Comparison of ENCODE assay signal across 12 cellular contexts in genomic region chr10:45461034-45461433, GRCh38.
DNase-seq lines count a peak whose midpoint lies in the region; ATAC-seq, FAIRE-seq and TF ChIP-seq lines count a peak whose summit lies in the region.
"Had no signal": no experiment of that assay in that cellular context is flagged by ENCODE, and none has a peak within 500 bp of the region (broad histone marks: within the 10 kb centered on the region; RNA-seq: fewer than 3 reads in every experiment).

No MANE protein-coding gene starts in this region.

- peak; percentile 98 for FAIRE-seq in GM12892 (lab: Jason Lieb, UNC)
- FAIRE-seq: D721Med had no signal

- H3K27ac Mint-ChIP-seq in T-helper 17 cell (peak overlapping the region; percentile 80), immature natural killer cell (no peak overlapping the region)

- H3K4me1 Mint-ChIP-seq in T-helper 17 cell (peaks cover 35% of the 10 kb centered on the region), immature natural killer cell (peaks cover 6 to 14% of the 10 kb centered on the region in 2 donors)

- H3K36me3 Mint-ChIP-seq in T-helper 17 cell (ENCODE audit: low read depth) (peaks cover 16% of the 10 kb centered on the region), immature natural killer cell (peaks cover 19 to 47% (median 30%) of the 10 kb centered on the region in 3 donors)

- no peaks in the 10 kb centered on the region for H3K9me3 ChIP-seq in T-helper 17 cell (ENCODE audit: control insufficient read depth, low read length, poor library complexity, severe bottlenecking)

- H3K4me3 Mint-ChIP-seq in T-helper 17 cell (no peak overlapping the region), immature natural killer cell (no peak overlapping the region)

- no peaks in the 10 kb centered on the region for H3K27me3 Mint-ChIP-seq in T-helper 17 cell
- H3K27me3 Mint-ChIP-seq in immature natural killer cell (ENCODE audit: low read depth in 3 of 3) = peaks cover 0 to 5% (median 2%) of the 10 kb centered on the region in 3 donors

- ATAC-seq in GM19455 (IDR thresholded peaks at IDR 0.05; ENCODE audit: unreplicated experiment) (peak; percentile 75), HG03095 (IDR thresholded peaks at IDR 0.05; ENCODE audit: unreplicated experiment) (peak; percentile 65), T-helper 17 cell (no peak)
- ATAC-seq: esophagus mucosa had no signal

- no peaks in the 10 kb centered on the region for H3K9me3 Mint-ChIP-seq in immature natural killer cell

- DNase-seq in GM12892 (ENCODE audit: insufficient read length) (no peak), T-helper 17 cell (no peak), NCI-H2227 treated with DMSO at 0.1 percent for 48 hours (lab: John Stamatoyannopoulos, UW) (no peak), NCI-H2107 (lab: John Stamatoyannopoulos, UW) (no peak), immature natural killer cell (no peak), epidermal melanocyte (ENCODE audit: insufficient read length, low spot score) (no peak)
- DNase-seq: activated naive CD4-positive, alpha-beta T cell treated with Interleukin-2 at 50 U/mL for 16 hours; SHP77 had no signal

- TF ChIP-seq POLR2A in GM12892 (IDR thresholded peaks at IDR 0.05; ENCODE audit: low read depth, low read length) = peak; percentile 80
